ENCODE assay signal across 22 cellular contexts in the genomic region with DNA sequence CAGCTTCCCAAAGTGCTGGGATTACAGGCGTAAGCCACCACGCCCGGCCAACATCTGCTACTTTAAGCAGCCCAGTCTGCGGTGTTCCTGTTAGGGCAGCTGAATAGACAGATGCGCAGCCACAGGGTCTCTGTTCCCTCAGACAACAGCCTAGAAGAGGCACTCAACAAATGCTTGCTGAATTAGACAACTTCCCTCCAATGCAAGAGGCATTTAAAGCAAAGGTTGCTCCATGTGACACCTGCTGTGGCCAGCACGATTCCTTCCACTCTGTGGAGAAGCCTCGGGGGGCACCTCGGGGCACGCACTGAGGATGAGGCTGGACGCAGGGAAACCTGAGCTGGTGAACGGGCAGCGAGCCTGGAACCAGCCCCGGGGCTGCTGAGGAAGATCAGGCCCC.
DNase-seq lines count a peak whose midpoint lies in the region; ATAC-seq and TF ChIP-seq lines count a peak whose summit lies in the region.
"Had no signal": no experiment of that assay in that cellular context is flagged by ENCODE, and none has a peak within 500 bp of the region (broad histone marks: within the 10 kb centered on the region; RNA-seq: fewer than 3 reads in every experiment).

No MANE protein-coding gene starts in this region.

- no peak overlapping the region for H3K9ac ChIP-seq in neuronal stem cell (ENCODE audit: low read depth, low read length, poor library complexity)

- peaks cover 0 to 4% of the 10 kb centered on the region in 2 donors for H3K4me1 ChIP-seq in neuronal stem cell (ENCODE audit: control insufficient read depth in 2 of 2, insufficient read depth in 1 of 2, low read depth in 1 of 2, low read length in 2 of 2)
- H3K4me1 ChIP-seq: pancreas had no signal

- H2AFZ ChIP-seq in neuronal stem cell (ENCODE audit: low read length): no peak overlapping the region

- H3K27ac ChIP-seq in neuronal stem cell (replicated peaks; ENCODE audit: low read length): no peak overlapping the region
- H3K27ac ChIP-seq: heart left ventricle, pancreas had no signal

- H3K23ac ChIP-seq in neuronal stem cell (ENCODE audit: low read depth, low read length, poor library complexity): no peak overlapping the region

- no peak overlapping the region for H2BK12ac ChIP-seq in neuronal stem cell (ENCODE audit: low read length)

- H3K4me2 ChIP-seq in neuronal stem cell (ENCODE audit: insufficient read depth, low read length, poor library complexity, severe bottlenecking): no peak overlapping the region

- DNase-seq in DMS53 (lab: John Stamatoyannopoulos, UW) (peak; percentile 22), DMS53 treated with DMSO at 0.1 percent for 48 hours (lab: John Stamatoyannopoulos, UW; ENCODE audit: unreplicated experiment) (no peak), NCI-H187 (lab: John Stamatoyannopoulos, UW) (peak; percentile 49 to 64), NCI-H524 treated with DMSO at 0.1 percent for 48 hours (lab: John Stamatoyannopoulos, UW) (peak; percentile 45), neuronal stem cell (ENCODE audit: low spot score) (no peak), kidney glomerular epithelial cell (lab: John Stamatoyannopoulos, UW) (no peak), T-helper 17 cell (no peak), mesothelial cell of epicardium (ENCODE audit: low spot score in 2 of 2, unreplicated experiment in 2 of 2) (no peak)
- DNase-seq: 8988T; central memory CD4-positive, alpha-beta T cell; KBM-7; NCI-H2081 had no signal

- no peak overlapping the region for H4K8ac ChIP-seq in neuronal stem cell (ENCODE audit: low read depth, low read length)

- no peak overlapping the region for H3K27ac Mint-ChIP-seq in T-helper 17 cell
- no peak overlapping the region for H3K27ac Mint-ChIP-seq in mesothelial cell of epicardium
- H3K27ac Mint-ChIP-seq: activated naive CD8-positive, alpha-beta T cell; activated T-helper 17 cell treated with anti-CD3 and anti-CD28 coated beads, Interleukin-2, amount 50 U/mL, for 72 hours; nephron; T-helper 2 cell treated with Interferon-gamma antibody and Interleukin-4, amounts not matched to agents 5 μg/mL and 100 μg/mL, for 36 hours; type B pancreatic cell had no signal

- no peak for TF ChIP-seq CTCF in mesothelial cell of epicardium (IDR thresholded peaks at IDR 0.05; ENCODE audit: unreplicated experiment)

- H3K4me3 Mint-ChIP-seq in T-helper 17 cell: no peak overlapping the region
- no peak overlapping the region for H3K4me3 Mint-ChIP-seq in mesothelial cell of epicardium
- H3K4me3 Mint-ChIP-seq: activated naive CD8-positive, alpha-beta T cell; activated T-helper 17 cell treated with anti-CD3 and anti-CD28 coated beads, Interleukin-2, amount 50 U/mL, for 72 hours; nephron; T-helper 2 cell treated with Interferon-gamma antibody and Interleukin-4, amounts not matched to agents 5 μg/mL and 100 μg/mL, for 36 hours; type B pancreatic cell had no signal

- H3K4me1 Mint-ChIP-seq in T-helper 17 cell (peaks cover 6% of the 10 kb centered on the region), mesothelial cell of epicardium (no peaks in the 10 kb centered on the region)

- peaks cover 6% of the 10 kb centered on the region for H3K79me1 ChIP-seq in neuronal stem cell (ENCODE audit: low read depth, low read length)

- H3K18ac ChIP-seq in neuronal stem cell (ENCODE audit: low read length): peak overlapping the region; percentile 33

- no peak overlapping the region for H4K91ac ChIP-seq in neuronal stem cell (ENCODE audit: low read depth, low read length, poor library complexity)

- H3K36me3 Mint-ChIP-seq in T-helper 17 cell (ENCODE audit: low read depth) (no peaks in the 10 kb centered on the region), mesothelial cell of epicardium (no peaks in the 10 kb centered on the region)
- H3K36me3 Mint-ChIP-seq: activated naive CD8-positive, alpha-beta T cell; type B pancreatic cell had no signal

- no peak for ATAC-seq in T-helper 17 cell
- ATAC-seq: activated T-helper 17 cell treated with anti-CD3 and anti-CD28 coated beads, Interleukin-2, amount 50 U/mL, for 72 hours; HCT116; heart left ventricle; pancreas; sciatic nerve; SK-N-SH treated with all-trans-retinoic acid at 6 μM for 48 hours had no signal

- no CpG with 5 or more reads among the region's 13 CpGs for WGBS in neuronal stem cell (ENCODE audit: extremely low coverage in 2 of 2, insufficient read length in 2 of 2, insufficient replicate concordance in 1 of 2), 2 donors

- no peak overlapping the region for H2BK120ac ChIP-seq in neuronal stem cell (ENCODE audit: low read depth, low read length)

- no peak overlapping the region for H3K14ac ChIP-seq in neuronal stem cell (ENCODE audit: low read length)

- no peak overlapping the region for H2AK5ac ChIP-seq in neuronal stem cell (ENCODE audit: low read depth, low read length)

- H3K4ac ChIP-seq in neuronal stem cell (ENCODE audit: low read length): no peak overlapping the region

- no peaks in the 10 kb centered on the region for H3K36me3 ChIP-seq in neuronal stem cell (replicated peaks in 1 of 2; ENCODE audit: control insufficient read depth in 2 of 2, insufficient read depth in 2 of 2, low read length in 2 of 2)
- H3K36me3 ChIP-seq: heart left ventricle, pancreas had no signal

- H3K27me3 Mint-ChIP-seq in T-helper 17 cell (no peaks in the 10 kb centered on the region), mesothelial cell of epicardium (ENCODE audit: low read depth) (no peaks in the 10 kb centered on the region)
- H3K27me3 Mint-ChIP-seq: activated naive CD8-positive, alpha-beta T cell; activated T-helper 17 cell treated with anti-CD3 and anti-CD28 coated beads, Interleukin-2, amount 50 U/mL, for 72 hours; type B pancreatic cell had no signal

- no peaks in the 10 kb centered on the region for H3K9me3 Mint-ChIP-seq in mesothelial cell of epicardium
- H3K9me3 Mint-ChIP-seq: activated T-helper 17 cell treated with anti-CD3 and anti-CD28 coated beads, Interleukin-2, amount 50 U/mL, for 72 hours; nephron; T-helper 2 cell treated with Interferon-gamma antibody and Interleukin-4, amounts not matched to agents 5 μg/mL and 100 μg/mL, for 36 hours; type B pancreatic cell had no signal

- no peak overlapping the region for H2BK5ac ChIP-seq in neuronal stem cell (ENCODE audit: low read length)

- no peak overlapping the region for H3K4me3 ChIP-seq in neuronal stem cell (ENCODE audit: low read length in 2 of 2)
- H3K4me3 ChIP-seq: heart left ventricle, pancreas had no signal

- H3K27me3 ChIP-seq in neuronal stem cell (ENCODE audit: control insufficient read depth in 3 of 3, insufficient read depth in 3 of 3, low read depth in 1 of 3, low read length in 3 of 3): no peaks in the 10 kb centered on the region
- H3K27me3 ChIP-seq: heart left ventricle, pancreas had no signal

- no peak overlapping the region for H2BK15ac ChIP-seq in neuronal stem cell (ENCODE audit: low read length)

- H3K9me3 ChIP-seq in neuronal stem cell (replicated peaks in 1 of 2; ENCODE audit: control insufficient read depth in 2 of 2, insufficient read depth in 1 of 2, low read depth in 1 of 2, low read length in 2 of 2) (no peaks in the 10 kb centered on the region), T-helper 17 cell (ENCODE audit: control insufficient read depth, low read length, poor library complexity, severe bottlenecking) (no peaks in the 10 kb centered on the region)
- H3K9me3 ChIP-seq: heart left ventricle, pancreas had no signal

Comparison
In these comparisons a context has a peak if more than half of its experiments do, and no peak if none do; other contexts are left out.
1. DNase-seq: peak in DMS53 (single experiment), NCI-H187 (2 of 2) and NCI-H524 treated with DMSO at 0.1 percent for 48 hours (single experiment); none in DMS53 treated with DMSO at 0.1 percent for 48 hours (single experiment), neuronal stem cell (single experiment), kidney glomerular epithelial cell (single experiment), T-helper 17 cell (0 of 3) and mesothelial cell of epicardium (0 of 2).